In genomic region chr16:51630051-51630450, GRCh38 we compare ENCODE assay signal across 14 cellular contexts.
DNase-seq lines count a peak whose midpoint lies in the region; ATAC-seq and TF ChIP-seq lines count a peak whose summit lies in the region.
"Had no signal": no experiment of that assay in that cellular context is flagged by ENCODE, and none has a peak within 500 bp of the region (broad histone marks: within the 10 kb centered on the region; RNA-seq: fewer than 3 reads in every experiment).

No MANE protein-coding gene starts in this region.

- H3K27ac Mint-ChIP-seq in WTC11 (no peak overlapping the region), nephron (peak overlapping the region in 2 of 3 experiments; percentile 8 to 35)
- no peak overlapping the region for H3K27ac Mint-ChIP-seq in activated T-helper 17 cell treated with anti-CD3 and anti-CD28 coated beads, Interleukin-2, amount 50 U/mL, for 72 hours
- H3K27ac Mint-ChIP-seq: CD4-positive, alpha-beta memory T cell; HFFc6 had no signal

- H3K4me3 Mint-ChIP-seq in WTC11 (no peak overlapping the region), nephron (no peak overlapping the region)
- no peak overlapping the region for H3K4me3 Mint-ChIP-seq in activated T-helper 17 cell treated with anti-CD3 and anti-CD28 coated beads, Interleukin-2, amount 50 U/mL, for 72 hours
- H3K4me3 Mint-ChIP-seq: CD4-positive, alpha-beta memory T cell; HFFc6 had no signal

- CTCF ChIA-PET in WTC11 (lab: Charles Lee) = no interaction called here

- H3K4me3 ChIP-seq in H7 (ENCODE audit: insufficient read depth, low read depth, low read length) = no peak overlapping the region

- POLR2A ChIA-PET in WTC11 (lab: Charles Lee) = no interaction called here

- no peaks in the 10 kb centered on the region for H3K36me3 ChIP-seq in H7 (replicated peaks; ENCODE audit: control insufficient read depth, insufficient read depth, low read length)
- H3K36me3 ChIP-seq: BE2C had no signal

- peaks cover 39% of the 10 kb centered on the region for H3K27me3 ChIP-seq in H7 (ENCODE audit: control insufficient read depth, insufficient read depth, low read length)
- H3K27me3 ChIP-seq: BE2C had no signal

- H3K27me3 Mint-ChIP-seq in WTC11 (ENCODE audit: low read depth) (peaks cover 71% of the 10 kb centered on the region), nephron (ENCODE audit: low read depth) (peaks cover 11% of the 10 kb centered on the region)
- no peaks in the 10 kb centered on the region for H3K27me3 Mint-ChIP-seq in activated T-helper 17 cell treated with anti-CD3 and anti-CD28 coated beads, Interleukin-2, amount 50 U/mL, for 72 hours
- H3K27me3 Mint-ChIP-seq: CD4-positive, alpha-beta memory T cell had no signal

- H3K9me3 Mint-ChIP-seq in WTC11 (peaks cover 7% of the 10 kb centered on the region), nephron (no peaks in the 10 kb centered on the region)
- peaks cover 17% of the 10 kb centered on the region for H3K9me3 Mint-ChIP-seq in activated T-helper 17 cell treated with anti-CD3 and anti-CD28 coated beads, Interleukin-2, amount 50 U/mL, for 72 hours
- H3K9me3 Mint-ChIP-seq: HFFc6 had no signal

- peak; percentile 74 for ATAC-seq in WTC11
- no peak for ATAC-seq in activated T-helper 17 cell treated with anti-CD3 and anti-CD28 coated beads, Interleukin-2, amount 50 U/mL, for 72 hours (replicated peaks)
- ATAC-seq in HG02870 (IDR thresholded peaks at IDR 0.05; ENCODE audit: unreplicated experiment) = no peak

- H3K4me1 Mint-ChIP-seq in WTC11 (peaks cover 33% of the 10 kb centered on the region), nephron (peaks cover 11% of the 10 kb centered on the region)
- H3K4me1 Mint-ChIP-seq in activated T-helper 17 cell treated with anti-CD3 and anti-CD28 coated beads, Interleukin-2, amount 50 U/mL, for 72 hours = no peaks in the 10 kb centered on the region
- H3K4me1 Mint-ChIP-seq: CD4-positive, alpha-beta memory T cell had no signal

- DNase-seq in H7 (peak; percentile 69), WTC11 (ENCODE audit: low spot score) (peak; percentile 31), iPS DF 19.7 (ENCODE audit: low read depth, low spot score) (peak; percentile 30), COR-L47 (lab: John Stamatoyannopoulos, UW) (no peak), D341Med (ENCODE audit: low spot score) (no peak)
- DNase-seq: BE2C; Caco-2; CD4-positive, alpha-beta memory T cell; DMS53; GF-D8; HFFc6 had no signal

- TF ChIP-seq CTCF in WTC11 (IDR thresholded peaks at IDR 0.05) = no peak
- no peak for TF ChIP-seq CTCF in nephron (IDR thresholded peaks at IDR 0.05; ENCODE audit: unreplicated experiment in 3 of 3)

- H3K36me3 Mint-ChIP-seq in WTC11 = peaks cover 4% of the 10 kb centered on the region
- H3K36me3 Mint-ChIP-seq in nephron (ENCODE audit: low read depth) = no peaks in the 10 kb centered on the region
- H3K36me3 Mint-ChIP-seq in activated T-helper 17 cell treated with anti-CD3 and anti-CD28 coated beads, Interleukin-2, amount 50 U/mL, for 72 hours (ENCODE audit: low read depth) = no peaks in the 10 kb centered on the region
- H3K36me3 Mint-ChIP-seq: CD4-positive, alpha-beta memory T cell had no signal

TF ChIP-seq in WTC11, 78 proteins besides CTCF, POLR2A, EP300 and RAD21:
- TF ChIP-seq MAX (CRISPR knock-in tag; IDR thresholded peaks at IDR 0.05) (0 out of 2 replicates have a peak, but pooled peaks have one; percentile 37), GABPB1 (CRISPR knock-in tag; IDR thresholded peaks at IDR 0.05) (no peak), TEAD1 (CRISPR knock-in tag; IDR thresholded peaks at IDR 0.05) (peak; percentile 50; the same call in 1 of the 2 replicates), TEAD4 (CRISPR knock-in tag; IDR thresholded peaks at IDR 0.05) (no peak), ZNF232 (CRISPR knock-in tag; IDR thresholded peaks at IDR 0.05) (no peak), PRRX2 (CRISPR knock-in tag; IDR thresholded peaks at IDR 0.05) (no peak), USF2 (CRISPR knock-in tag; IDR thresholded peaks at IDR 0.05) (peak; percentile 53), USF1 (CRISPR knock-in tag; IDR thresholded peaks at IDR 0.05) (peak; percentile 44; the same call in 1 of the 2 replicates), ZNF423 (CRISPR knock-in tag; IDR thresholded peaks at IDR 0.05) (peak; percentile 97)

Comparison
In these comparisons a context has a peak if more than half of its experiments do, and no peak if none do; other contexts are left out.
1. DNase-seq: peak in H7 (single experiment), WTC11 (single experiment) and iPS DF 19.7 (single experiment); none in COR-L47 (single experiment) and D341Med (single experiment).
2. H3K27ac Mint-ChIP-seq: peak in nephron (2 of 3); none in WTC11 (single experiment) and activated T-helper 17 cell treated with anti-CD3 and anti-CD28 coated beads, Interleukin-2, amount 50 U/mL, for 72 hours (single experiment).